In the genomic region with DNA sequence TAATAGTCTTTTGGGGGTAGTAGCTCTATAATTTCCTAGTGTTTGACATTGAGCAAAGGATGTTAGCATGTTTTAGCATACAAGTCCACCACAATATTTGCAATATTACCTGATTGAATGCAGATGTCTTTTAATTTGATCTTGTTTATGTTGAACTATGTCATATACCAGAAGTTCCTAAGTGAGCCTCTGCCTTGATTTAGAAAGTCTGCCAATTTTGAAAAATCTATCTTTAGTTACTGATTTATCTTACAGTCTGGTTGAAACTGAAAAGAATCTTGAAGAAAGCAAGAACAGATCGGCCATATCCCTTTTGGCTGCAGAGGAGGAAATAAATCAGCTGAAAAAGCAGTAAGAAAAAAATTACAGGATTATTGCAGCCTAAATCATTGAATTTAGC, we compare ENCODE assay signal across 26 cellular contexts. TPM values are rescaled to one million over a fixed set of nuclear protein-coding genes. Genes with fewer than 3 reads are reported as not detected.
"Had no signal": no experiment of that assay in that cellular context is flagged by ENCODE, and none has a peak within 500 bp of the region (broad histone marks: within the 10 kb centered on the region; RNA-seq: fewer than 3 reads in every experiment).

No MANE protein-coding gene starts in this region.

- H3K4me1 ChIP-seq: SJCRH30 had no signal

- H3K9me3 ChIP-seq: SJCRH30 had no signal

- H3K36me3 ChIP-seq: MG63, SJCRH30 had no signal

- H3K27ac ChIP-seq: SJCRH30, SK-N-MC had no signal

- H3K4me3 ChIP-seq: MG63, SJCRH30, SK-N-MC had no signal

- ATAC-seq: HepG2, Panc1, PC-3, Right ventricle myocardium inferior had no signal

- H3K27me3 ChIP-seq: SJCRH30 had no signal

- DNase-seq: IMR-90; Karpas-422; KG1; MG63; NCI-H1092 treated with DMSO at 0.1 percent for 48 hours; NCI-H1436; NCI-H187; NCI-H2029; NCI-H2081 treated with DMSO at 0.1 percent for 48 hours; NCI-H2171; NCI-H226; NCI-H446; NCI-H510A; NCI-H524 treated with DMSO at 0.1 percent for 48 hours; NCI-H69; NCI-H774; NK-92 treated with Interleukin-12 subunit alpha and Interleukin-12 subunit beta, amount 100 ng/mL, for 24 hours; PC-3; SHP77 treated with DMSO at 0.1 percent for 48 hours; SJCRH30 had no signal

RNA-seq across cellular contexts. Expression of a gene that starts 18.5 kb away (rescaled TPM):
- total RNA-seq: OCI-LY7, PC-3, SJCRH30 had no signal

RNA-seq across cellular contexts. Expression of a gene that starts 49.4 kb away (rescaled TPM):
- total RNA-seq: HepG2, HT1080 had no signal
- polyA plus RNA-seq: HepG2 had no signal
